ENCODE assay signal across 24 cellular contexts in genomic region chr1:233393926-233394680, GRCh38.
DNase-seq lines count a peak whose midpoint lies in the region; ATAC-seq and TF ChIP-seq lines count a peak whose summit lies in the region.
"Had no signal": no experiment of that assay in that cellular context is flagged by ENCODE, and none has a peak within 500 bp of the region (broad histone marks: within the 10 kb centered on the region; RNA-seq: fewer than 3 reads in every experiment).

No MANE protein-coding gene starts in this region.

- no peaks in the 10 kb centered on the region for H3F3A ChIP-seq in GM23338 (replicated peaks; ENCODE audit: low read depth)

- peaks cover 14% of the 10 kb centered on the region for H3K4me1 ChIP-seq in GM23338 (ENCODE audit: insufficient read depth)
- H3K4me1 ChIP-seq: esophagus muscularis mucosa, psoas muscle, upper lobe of left lung had no signal

- no peaks in the 10 kb centered on the region for H3K36me3 ChIP-seq in GM23338 (ENCODE audit: insufficient read depth)
- H3K36me3 ChIP-seq: esophagus muscularis mucosa, upper lobe of left lung had no signal

- intact Hi-C loops in head of caudate nucleus (cut with DNase I) = no loop called here

- H3K9me3 Mint-ChIP-seq in GM23338 = peaks cover 3% of the 10 kb centered on the region; the same call in 1 of the 3 replicates
- H3K9me3 Mint-ChIP-seq: activated CD8-positive, alpha-beta T cell treated with anti-CD3 and anti-CD28 coated beads for 36 hours; activated naive CD4-positive, alpha-beta T cell treated with anti-CD3 and anti-CD28 coated beads for 36 hours; activated T-helper 1 cell treated with anti-CD3 and anti-CD28 coated beads, Interleukin-12 subunit alpha, Interleukin-12 subunit beta, Interleukin-2, Interleukin-4 antibody, amounts not matched to agents 30 ng/mL and 10 ng/mL and 1 ng/mL, durations not matched to agents 14 hours and 24 hours and 36 hours; natural killer cell; stimulated activated memory B cell treated with anti-CD40 and anti-IgM and Interleukin-4, amounts not matched to agents 10 μg/mL and 1 μg/mL and 100 μg/mL, for 72 hours; T-helper 1 cell treated with Interleukin-12 subunit alpha and Interleukin-12 subunit beta and Interleukin-4 antibody, amounts not matched to agents 30 μg/mL and 1 μg/mL, for 36 hours had no signal

- H4K20me1 ChIP-seq in GM23338 (replicated peaks; ENCODE audit: insufficient read depth) = no peaks in the 10 kb centered on the region

- H3K27me3 ChIP-seq in GM23338 (ENCODE audit: insufficient read depth) = no peaks in the 10 kb centered on the region
- H3K27me3 ChIP-seq: upper lobe of left lung had no signal

- ATAC-seq in GM23338 = no peak
- ATAC-seq: psoas muscle; stimulated activated memory B cell treated with anti-CD40 and anti-IgM and Interleukin-4, amounts not matched to agents 10 μg/mL and 1 μg/mL and 100 μg/mL, for 72 hours had no signal

- peak overlapping the region; percentile 70; the same call in 1 of the 2 replicates for H2AFZ ChIP-seq in GM23338

- peaks cover 2% of the 10 kb centered on the region for H3K27me3 Mint-ChIP-seq in GM23338 (ENCODE audit: insufficient read depth, low read depth, poor library complexity)

- H3K9me2 ChIP-seq in GM23338 (ENCODE audit: insufficient read depth) = no peaks in the 10 kb centered on the region

- peaks cover 7% of the 10 kb centered on the region; the same call in 2 of the 3 replicates for H3K4me1 Mint-ChIP-seq in GM23338
- H3K4me1 Mint-ChIP-seq: natural killer cell; stimulated activated memory B cell treated with anti-CD40 and anti-IgM and Interleukin-4, amounts not matched to agents 10 μg/mL and 1 μg/mL and 100 μg/mL, for 72 hours had no signal

- no peak overlapping the region for H3K4me3 Mint-ChIP-seq in GM23338
- H3K4me3 Mint-ChIP-seq: activated CD8-positive, alpha-beta T cell treated with anti-CD3 and anti-CD28 coated beads for 36 hours; activated naive CD4-positive, alpha-beta T cell treated with anti-CD3 and anti-CD28 coated beads for 36 hours; activated T-helper 1 cell treated with anti-CD3 and anti-CD28 coated beads, Interleukin-12 subunit alpha, Interleukin-12 subunit beta, Interleukin-2, Interleukin-4 antibody, amounts not matched to agents 30 ng/mL and 10 ng/mL and 1 ng/mL, durations not matched to agents 14 hours and 24 hours and 36 hours; natural killer cell; stimulated activated memory B cell treated with anti-CD40 and anti-IgM and Interleukin-4, amounts not matched to agents 10 μg/mL and 1 μg/mL and 100 μg/mL, for 72 hours; T-helper 1 cell treated with Interleukin-12 subunit alpha and Interleukin-12 subunit beta and Interleukin-4 antibody, amounts not matched to agents 30 μg/mL and 1 μg/mL, for 36 hours had no signal

- no peak overlapping the region; the same call in 1 of the 2 replicates for H3K27ac ChIP-seq in GM23338 (ENCODE audit: low read depth)
- H3K27ac ChIP-seq: C4-2B, esophagus muscularis mucosa, psoas muscle, upper lobe of left lung had no signal

- no peak overlapping the region for H3K4me3 ChIP-seq in GM23338
- H3K4me3 ChIP-seq: esophagus muscularis mucosa, lung, mucosa of descending colon, psoas muscle, upper lobe of left lung had no signal

- no peak for TF ChIP-seq CTCF in GM23338 (conservative IDR thresholded peaks at IDR 0.05; ENCODE audit: low read depth in 2 of 2)

- H3K4me2 ChIP-seq in GM23338 = no peak overlapping the region

- DNase-seq in NCI-H1436 (lab: John Stamatoyannopoulos, UW) (peak; percentile 37), NCI-H1436 treated with DMSO at 0.1 percent for 48 hours (lab: John Stamatoyannopoulos, UW) (no peak), GM23338 (ENCODE audit: low spot score) (no peak), NCI-H526 treated with DMSO at 0.1 percent for 48 hours (lab: John Stamatoyannopoulos, UW) (peak; percentile 13), head of caudate nucleus (peak in 24 of 42 donors; percentile 7 to 73 (median 30)), UCSD-AML1 (lab: John Stamatoyannopoulos, UW; ENCODE audit: unreplicated experiment) (no peak), T-helper 9 cell (no peak)
- no peak for DNase-seq in activated CD4-positive, alpha-beta T cell treated with anti-CD3 and anti-CD28 coated beads, Interleukin-2, amount 50 U/mL, for 48 hours
- DNase-seq: 8988T; activated CD4-positive, CD25-positive, alpha-beta regulatory T cell treated with anti-CD3 and anti-CD28 coated beads, Interleukin-2, amount 50 U/mL, for 72 hours; activated CD8-positive, alpha-beta memory T cell treated with anti-CD3 and anti-CD28 coated beads, Interleukin-2, amount 50 U/mL, for 48 hours; natural killer cell; NK-92 treated with Interleukin-12 subunit alpha and Interleukin-12 subunit beta, amount 100 ng/mL, for 24 hours; psoas muscle; upper lobe of left lung had no signal

- H3K79me2 ChIP-seq in GM23338 (replicated peaks; ENCODE audit: insufficient read depth) = no peaks in the 10 kb centered on the region

- no peak overlapping the region for H3K27ac Mint-ChIP-seq in GM23338
- H3K27ac Mint-ChIP-seq: activated CD8-positive, alpha-beta T cell treated with anti-CD3 and anti-CD28 coated beads for 36 hours; activated naive CD4-positive, alpha-beta T cell treated with anti-CD3 and anti-CD28 coated beads for 36 hours; activated T-helper 1 cell treated with anti-CD3 and anti-CD28 coated beads, Interleukin-12 subunit alpha, Interleukin-12 subunit beta, Interleukin-2, Interleukin-4 antibody, amounts not matched to agents 30 ng/mL and 10 ng/mL and 1 ng/mL, durations not matched to agents 14 hours and 24 hours and 36 hours; natural killer cell; stimulated activated memory B cell treated with anti-CD40 and anti-IgM and Interleukin-4, amounts not matched to agents 10 μg/mL and 1 μg/mL and 100 μg/mL, for 72 hours; T-helper 1 cell treated with Interleukin-12 subunit alpha and Interleukin-12 subunit beta and Interleukin-4 antibody, amounts not matched to agents 30 μg/mL and 1 μg/mL, for 36 hours had no signal

- H3K36me3 Mint-ChIP-seq in GM23338 (ENCODE audit: low read depth) = no peaks in the 10 kb centered on the region
- H3K36me3 Mint-ChIP-seq: natural killer cell; stimulated activated memory B cell treated with anti-CD40 and anti-IgM and Interleukin-4, amounts not matched to agents 10 μg/mL and 1 μg/mL and 100 μg/mL, for 72 hours had no signal

TF ChIP-seq in GM23338, 12 proteins besides CTCF, POLR2A, EP300 and RAD21 (continues in another document):
- no peak for TF ChIP-seq STAT1 (IDR thresholded peaks at IDR 0.05; ENCODE audit: unreplicated experiment)
- no peak for TF ChIP-seq EZH2phosphoT487 (IDR thresholded peaks at IDR 0.05; ENCODE audit: unreplicated experiment)
- TF ChIP-seq NANOG (IDR thresholded peaks at IDR 0.05; ENCODE audit: borderline replicate concordance) = no peak
- TF ChIP-seq, protein P1, sequence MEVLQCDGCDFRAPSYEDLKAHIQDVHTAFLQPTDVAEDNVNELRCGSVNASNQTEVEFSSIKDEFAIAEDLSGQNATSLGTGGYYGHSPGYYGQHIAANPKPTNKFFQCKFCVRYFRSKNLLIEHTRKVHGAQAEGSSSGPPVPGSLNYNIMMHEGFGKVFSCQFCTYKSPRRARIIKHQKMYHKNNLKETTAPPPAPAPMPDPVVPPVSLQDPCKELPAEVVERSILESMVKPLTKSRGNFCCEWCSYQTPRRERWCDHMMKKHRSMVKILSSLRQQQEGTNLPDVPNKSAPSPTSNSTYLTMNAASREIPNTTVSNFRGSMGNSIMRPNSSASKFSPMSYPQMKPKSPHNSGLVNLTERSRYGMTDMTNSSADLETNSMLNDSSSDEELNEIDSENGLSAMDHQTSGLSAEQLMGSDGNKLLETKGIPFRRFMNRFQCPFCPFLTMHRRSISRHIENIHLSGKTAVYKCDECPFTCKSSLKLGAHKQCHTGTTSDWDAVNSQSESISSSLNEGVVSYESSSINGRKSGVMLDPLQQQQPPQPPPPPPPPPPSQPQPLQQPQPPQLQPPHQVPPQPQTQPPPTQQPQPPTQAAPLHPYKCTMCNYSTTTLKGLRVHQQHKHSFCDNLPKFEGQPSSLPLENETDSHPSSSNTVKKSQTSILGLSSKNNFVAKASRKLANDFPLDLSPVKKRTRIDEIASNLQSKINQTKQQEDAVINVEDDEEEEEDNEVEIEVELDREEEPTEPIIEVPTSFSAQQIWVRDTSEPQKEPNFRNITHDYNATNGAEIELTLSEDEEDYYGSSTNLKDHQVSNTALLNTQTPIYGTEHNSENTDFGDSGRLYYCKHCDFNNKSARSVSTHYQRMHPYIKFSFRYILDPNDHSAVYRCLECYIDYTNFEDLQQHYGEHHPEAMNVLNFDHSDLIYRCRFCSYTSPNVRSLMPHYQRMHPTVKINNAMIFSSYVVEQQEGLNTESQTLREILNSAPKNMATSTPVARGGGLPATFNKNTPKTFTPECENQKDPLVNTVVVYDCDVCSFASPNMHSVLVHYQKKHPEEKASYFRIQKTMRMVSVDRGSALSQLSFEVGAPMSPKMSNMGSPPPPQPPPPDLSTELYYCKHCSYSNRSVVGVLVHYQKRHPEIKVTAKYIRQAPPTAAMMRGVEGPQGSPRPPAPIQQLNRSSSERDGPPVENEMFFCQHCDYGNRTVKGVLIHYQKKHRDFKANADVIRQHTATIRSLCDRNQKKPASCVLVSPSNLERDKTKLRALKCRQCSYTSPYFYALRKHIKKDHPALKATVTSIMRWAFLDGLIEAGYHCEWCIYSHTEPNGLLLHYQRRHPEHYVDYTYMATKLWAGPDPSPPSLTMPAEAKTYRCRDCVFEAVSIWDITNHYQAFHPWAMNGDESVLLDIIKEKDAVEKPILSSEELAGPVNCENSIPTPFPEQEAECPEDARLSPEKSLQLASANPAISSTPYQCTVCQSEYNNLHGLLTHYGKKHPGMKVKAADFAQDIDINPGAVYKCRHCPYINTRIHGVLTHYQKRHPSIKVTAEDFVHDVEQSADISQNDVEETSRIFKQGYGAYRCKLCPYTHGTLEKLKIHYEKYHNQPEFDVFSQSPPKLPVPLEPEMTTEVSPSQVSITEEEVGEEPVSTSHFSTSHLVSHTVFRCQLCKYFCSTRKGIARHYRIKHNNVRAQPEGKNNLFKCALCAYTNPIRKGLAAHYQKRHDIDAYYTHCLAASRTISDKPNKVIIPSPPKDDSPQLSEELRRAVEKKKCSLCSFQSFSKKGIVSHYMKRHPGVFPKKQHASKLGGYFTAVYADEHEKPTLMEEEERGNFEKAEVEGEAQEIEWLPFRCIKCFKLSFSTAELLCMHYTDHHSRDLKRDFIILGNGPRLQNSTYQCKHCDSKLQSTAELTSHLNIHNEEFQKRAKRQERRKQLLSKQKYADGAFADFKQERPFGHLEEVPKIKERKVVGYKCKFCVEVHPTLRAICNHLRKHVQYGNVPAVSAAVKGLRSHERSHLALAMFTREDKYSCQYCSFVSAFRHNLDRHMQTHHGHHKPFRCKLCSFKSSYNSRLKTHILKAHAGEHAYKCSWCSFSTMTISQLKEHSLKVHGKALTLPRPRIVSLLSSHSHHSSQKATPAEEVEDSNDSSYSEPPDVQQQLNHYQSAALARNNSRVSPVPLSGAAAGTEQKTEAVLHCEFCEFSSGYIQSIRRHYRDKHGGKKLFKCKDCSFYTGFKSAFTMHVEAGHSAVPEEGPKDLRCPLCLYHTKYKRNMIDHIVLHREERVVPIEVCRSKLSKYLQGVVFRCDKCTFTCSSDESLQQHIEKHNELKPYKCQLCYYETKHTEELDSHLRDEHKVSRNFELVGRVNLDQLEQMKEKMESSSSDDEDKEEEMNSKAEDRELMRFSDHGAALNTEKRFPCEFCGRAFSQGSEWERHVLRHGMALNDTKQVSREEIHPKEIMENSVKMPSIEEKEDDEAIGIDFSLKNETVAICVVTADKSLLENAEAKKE (CRISPR knock-in tag; IDR thresholded peaks at IDR 0.05) = no peak

Comparison
In these comparisons a context has a peak if more than half of its experiments do, and no peak if none do; other contexts are left out.
1. DNase-seq: peak in NCI-H1436 (single experiment), NCI-H526 treated with DMSO at 0.1 percent for 48 hours (single experiment) and head of caudate nucleus (24 of 42); none in NCI-H1436 treated with DMSO at 0.1 percent for 48 hours (single experiment), GM23338 (single experiment), UCSD-AML1 (single experiment), T-helper 9 cell (single experiment) and activated CD4-positive, alpha-beta T cell treated with anti-CD3 and anti-CD28 coated beads, Interleukin-2, amount 50 U/mL, for 48 hours (0 of 2).